ENCODE assay signal across 11 cellular contexts in genomic region chr9:112029921-112030444, GRCh38.
A peak's percentile ranks its signal among the peaks of the same experiment; 100 is the strongest.
DNase-seq lines count a peak whose midpoint lies in the region; ATAC-seq and TF ChIP-seq lines count a peak whose summit lies in the region.
"Had no signal": no experiment of that assay in that cellular context is flagged by ENCODE, and none has a peak within 500 bp of the region (broad histone marks: within the 10 kb centered on the region; RNA-seq: fewer than 3 reads in every experiment).

No MANE protein-coding gene starts in this region.

- no peaks in the 10 kb centered on the region for H3K36me3 Mint-ChIP-seq in Caco-2 (ENCODE audit: insufficient read depth, unreplicated experiment)
- H3K36me3 Mint-ChIP-seq in memory B cell = no peaks in the 10 kb centered on the region

- DNase-seq in Caco-2 = peak; percentile 74 to 83
- DNase-seq in mammary epithelial cell = peak; percentile 98
- no peak for DNase-seq in memory B cell (ENCODE audit: low spot score in 2 of 2)
- DNase-seq in posterior cingulate gyrus = no peak
- DNase-seq: GOT3, NCI-H187 treated with DMSO at 0.1 percent for 48 hours had no signal

- no peaks in the 10 kb centered on the region for H4K20me1 ChIP-seq in mammary epithelial cell (ENCODE audit: insufficient read depth, low read length)

- BruUV-seq in Caco-2 (replicated peaks; lab: Mats Ljungman, UMichigan) = no TSS peak
- BruUV-seq in mammary epithelial cell (replicated peaks; lab: Mats Ljungman, UMichigan) = no TSS peak

- no peak overlapping the region for H3K4me3 ChIP-seq in Caco-2 (ENCODE audit: low read depth, low read length)
- no peak overlapping the region for H3K4me3 ChIP-seq in HUES64 (ENCODE audit: low read length)
- H3K4me3 ChIP-seq in mammary epithelial cell (replicated peaks in 1 of 3; ENCODE audit: insufficient read depth in 1 of 3, low read depth in 2 of 3, low read length in 3 of 3) = no peak overlapping the region

- no peaks in the 10 kb centered on the region for H3K27me3 Mint-ChIP-seq in Caco-2 (ENCODE audit: insufficient read depth, unreplicated experiment)
- no peaks in the 10 kb centered on the region for H3K27me3 Mint-ChIP-seq in memory B cell

- H3K4me1 Mint-ChIP-seq in Caco-2 (ENCODE audit: low read depth, unreplicated experiment) = peaks cover 35% of the 10 kb centered on the region
- peaks cover 50% of the 10 kb centered on the region for H3K4me1 Mint-ChIP-seq in memory B cell
- H3K4me1 Mint-ChIP-seq: neural crest cell had no signal

- H3K9me3 Mint-ChIP-seq in Caco-2 (ENCODE audit: unreplicated experiment) (peaks cover 7% of the 10 kb centered on the region), memory B cell (peaks cover 2% of the 10 kb centered on the region)

- intact Hi-C loops in Caco-2 (cut with micrococcal nuclease; ENCODE audit: unreplicated experiment) = loop anchor here (1.0 kb wide), 2 partner anchors 12 to 36 kb away; no protein-coding TSS in a partner anchor
- intact Hi-C loops in mammary epithelial cell (cut with micrococcal nuclease) = loop anchor here (1.0 kb wide), 2 partner anchors 11 to 31 kb away; no protein-coding TSS in a partner anchor
- intact Hi-C loops in posterior cingulate gyrus (cut with DNase I) = no loop called here

- ATAC-seq in memory B cell (ENCODE audit: low read depth) (peak; percentile 49), HG02798 (IDR thresholded peaks at IDR 0.05; ENCODE audit: poor library complexity, unreplicated experiment) (no peak), GM18511 (IDR thresholded peaks at IDR 0.05; ENCODE audit: unreplicated experiment) (no peak), GM19463 (IDR thresholded peaks at IDR 0.05; ENCODE audit: unreplicated experiment) (no peak)

- POLR2A ChIA-PET in Caco-2 (lab: Charles Lee) = interaction anchor here (0.6 kb wide), 2 partner anchors 39 to 221 kb away, joined by 3 to 8 read pairs; no protein-coding TSS in a partner anchor

- H3K9me3 ChIP-seq in Caco-2 = no peaks in the 10 kb centered on the region
- H3K9me3 ChIP-seq in HUES64 (ENCODE audit: insufficient read depth, low read depth, low read length) = no peaks in the 10 kb centered on the region
- no peaks in the 10 kb centered on the region for H3K9me3 ChIP-seq in mammary epithelial cell (replicated peaks; ENCODE audit: insufficient read depth, low read length)

- in situ Hi-C loops in mammary epithelial cell (cut with MboI; ENCODE audit: low sequenced_read_pairs in 2 of 2) = no loop called here

- H3K36me3 ChIP-seq in Caco-2 (ENCODE audit: control insufficient read depth, insufficient read depth, low read length) (no peaks in the 10 kb centered on the region; the same call in 1 of the 2 replicates), HUES64 (ENCODE audit: insufficient read depth, low read length) (no peaks in the 10 kb centered on the region), mammary epithelial cell (ENCODE audit: insufficient read depth, low read length) (no peaks in the 10 kb centered on the region)

- CTCF ChIA-PET in Caco-2 (lab: Charles Lee) (interaction anchor here (0.8 to 1.1 kb wide), 3 partner anchors 8 to 178 kb away, joined by 3 to 5 read pairs (median 3); no protein-coding TSS in a partner anchor), mammary epithelial cell (lab: Charles Lee; ENCODE audit: low non-redundant PET) (interaction anchor here (0.6 kb wide), 1 partner anchor 31 kb away, joined by 3 read pairs; no protein-coding TSS in a partner anchor)

- 58% methylated on average over 2 of the region's 3 CpGs for WGBS in HUES64
- WGBS in mammary epithelial cell (ENCODE audit: low coverage, missing lambda C conversion rate) = 67% methylated on average over 3 of the region's 3 CpGs

- H3K79me2 ChIP-seq in mammary epithelial cell (ENCODE audit: insufficient read depth, low read length) = no peaks in the 10 kb centered on the region

- H3K4me2 ChIP-seq in mammary epithelial cell (ENCODE audit: insufficient read depth, low read depth, low read length) = peak overlapping the region; percentile 26

- H2AFZ ChIP-seq in mammary epithelial cell (ENCODE audit: low read depth, low read length) = no peak overlapping the region

- H3K4me1 ChIP-seq in Caco-2 = peaks cover 21% of the 10 kb centered on the region
- peaks cover 15% of the 10 kb centered on the region for H3K4me1 ChIP-seq in HUES64 (ENCODE audit: insufficient read depth, low read length)
- H3K4me1 ChIP-seq in mammary epithelial cell (ENCODE audit: insufficient read depth, low read length) = peaks cover 12% of the 10 kb centered on the region

- H3K27ac ChIP-seq in HUES64 (ENCODE audit: low read depth, low read length) (peak overlapping the region; percentile 11; the same call in 1 of the 2 replicates), mammary epithelial cell (ENCODE audit: insufficient read depth, low read depth, low read length) (peak overlapping the region; percentile 82)

- H3K27ac Mint-ChIP-seq in Caco-2 (ENCODE audit: unreplicated experiment) (peak overlapping the region; percentile 64), memory B cell (peak overlapping the region; percentile 92)

- H3K4me3 Mint-ChIP-seq in Caco-2 (ENCODE audit: unreplicated experiment) = peak overlapping the region; percentile 15
- H3K4me3 Mint-ChIP-seq in memory B cell = peak overlapping the region; percentile 47
- H3K4me3 Mint-ChIP-seq: neural crest cell had no signal

- no peak for TF ChIP-seq CTCF in Caco-2 (IDR thresholded peaks at IDR 0.05; ENCODE audit: insufficient read depth in 1 of 2, low read depth in 1 of 2, low read length in 1 of 2, severe bottlenecking in 1 of 2, unreplicated experiment in 1 of 2)
- TF ChIP-seq CTCF in mammary epithelial cell (conservative IDR thresholded peaks at IDR 0.05 in 1 of 2, IDR thresholded peaks at IDR 0.05 in 1 of 2; ENCODE audit: extremely low read depth in 1 of 2, insufficient read depth in 1 of 2, low read depth in 1 of 2, low read length in 2 of 2) = no peak

- dilution Hi-C loops in mammary epithelial cell (cut with HindIII; ENCODE audit: low sequenced_read_pairs) = no loop called here

- H3K27me3 ChIP-seq in Caco-2 (replicated peaks; ENCODE audit: control insufficient read depth, insufficient read depth, low read length) (no peaks in the 10 kb centered on the region), HUES64 (ENCODE audit: insufficient read depth, low read length) (no peaks in the 10 kb centered on the region), mammary epithelial cell (ENCODE audit: insufficient read depth, low read length) (no peaks in the 10 kb centered on the region)

- no peak overlapping the region for H3K9ac ChIP-seq in HUES64 (ENCODE audit: low read depth, low read length)
- no peak overlapping the region for H3K9ac ChIP-seq in mammary epithelial cell (ENCODE audit: insufficient read depth, low read length)

Comparison
In these comparisons a context has a peak if more than half of its experiments do, and no peak if none do; other contexts are left out.
1. DNase-seq: peak in Caco-2 (2 of 2) and mammary epithelial cell (single experiment); none in memory B cell (0 of 2) and posterior cingulate gyrus (0 of 10).